Comparison of ENCODE assay signal across 23 cellular contexts in the genomic region with DNA sequence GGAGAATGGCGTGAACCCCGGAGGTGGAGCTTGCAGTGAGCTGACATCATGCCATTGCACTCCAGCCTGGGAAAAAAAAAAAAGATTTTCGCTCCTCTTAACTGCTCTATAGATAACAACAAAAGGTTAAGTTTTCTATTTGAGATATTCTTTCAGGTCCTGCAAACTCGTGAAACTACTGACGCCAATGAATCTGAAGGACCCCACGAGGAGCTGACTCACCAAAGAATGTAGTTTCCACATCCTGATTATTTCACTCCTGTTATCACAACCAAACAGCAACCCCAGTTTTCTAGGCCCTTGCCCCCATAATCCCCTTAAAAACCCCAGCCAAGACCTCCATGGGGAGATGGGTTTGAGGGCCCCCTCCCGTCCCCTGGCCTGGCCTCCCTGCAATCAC. TPM values are rescaled to one million over a fixed set of nuclear protein-coding genes. Genes with fewer than 3 reads are reported as not detected.
A peak's percentile ranks its signal among the peaks of the same experiment; 100 is the strongest.
DNase-seq lines count a peak whose midpoint lies in the region; ATAC-seq and TF ChIP-seq lines count a peak whose summit lies in the region.
"Had no signal": no experiment of that assay in that cellular context is flagged by ENCODE, and none has a peak within 500 bp of the region (broad histone marks: within the 10 kb centered on the region; RNA-seq: fewer than 3 reads in every experiment).

No MANE protein-coding gene starts in this region.

- H3K9me1 ChIP-seq in IMR-90 (ENCODE audit: insufficient read depth, low read length), result no peaks in the 10 kb centered on the region

- DNase-seq in IMR-90 (peak; percentile 39), brain microvascular endothelial cell (peak; percentile 7), glomerular visceral epithelial cell (ENCODE audit: extremely low spot score) (peak; percentile 30), upper lobe of right lung (no peak), Karpas-422 (no peak)
- DNase-seq: CD4-positive, alpha-beta T cell; KG1; NCI-H1105; NCI-H2029 treated with DMSO at 0.1 percent for 48 hours; NCI-H345; NCI-H524; NCI-H774; NK-92 treated with Interleukin-12 subunit alpha and Interleukin-12 subunit beta, amount 100 ng/mL, for 24 hours; SHP77 treated with DMSO at 0.1 percent for 48 hours had no signal

- CTCF ChIA-PET in IMR-90 (lab: Yijun Ruan, JAX), result interaction anchor here (0.6 to 0.7 kb wide), 2 partner anchors 456 to 624 kb away, joined by 3 to 4 read pairs; no protein-coding TSS in a partner anchor

- H3K4ac ChIP-seq in IMR-90 (ENCODE audit: low read depth, low read length), result no peak overlapping the region

- in situ Hi-C loops in IMR-90 (cut with MboI; ENCODE audit: low sequenced_read_pairs), result loop anchor here (25.0 kb wide), 1 partner anchor 430 kb away; a partner anchor contains a TSS
- in situ Hi-C loops in brain microvascular endothelial cell (cut with HindIII; ENCODE audit: low pct_ligation_motif_present, low sequenced_read_pairs), result loop anchor here (10.0 kb wide), 1 partner anchor 628 kb away; no protein-coding TSS in a partner anchor

- H4K20me1 ChIP-seq in IMR-90 (ENCODE audit: insufficient read depth, low read length) (no peaks in the 10 kb centered on the region), Karpas-422 (ENCODE audit: insufficient read depth, low read depth, low read length) (no peaks in the 10 kb centered on the region)
- H4K20me1 ChIP-seq: BLaER1 had no signal

- H2AFZ ChIP-seq in IMR-90 (replicated peaks; ENCODE audit: low read length, poor library complexity), result no peak overlapping the region
- H2AFZ ChIP-seq in Karpas-422 (ENCODE audit: low read length), result no peak overlapping the region

- no peaks in the 10 kb centered on the region for H3K79me1 ChIP-seq in IMR-90 (ENCODE audit: low read depth in 1 of 2, low read length in 2 of 2)

- no peaks in the 10 kb centered on the region for H3K9me2 ChIP-seq in Karpas-422 (replicated peaks; ENCODE audit: insufficient read depth, low read length)

- H3K14ac ChIP-seq in IMR-90 (replicated peaks; ENCODE audit: low read depth, low read length), result no peak overlapping the region

- no peaks in the 10 kb centered on the region for H3K36me3 ChIP-seq in IMR-90 (ENCODE audit: control insufficient read depth, insufficient read depth, low read length)
- no peaks in the 10 kb centered on the region for H3K36me3 ChIP-seq in brain microvascular endothelial cell (replicated peaks)
- no peaks in the 10 kb centered on the region for H3K36me3 ChIP-seq in upper lobe of right lung
- no peaks in the 10 kb centered on the region for H3K36me3 ChIP-seq in Karpas-422 (ENCODE audit: insufficient read depth, low read length)
- H3K36me3 ChIP-seq: BLaER1 had no signal

- ATAC-seq in IMR-90 (ENCODE audit: low read depth) (no peak), upper lobe of right lung (peak; percentile 20), HG02798 (IDR thresholded peaks at IDR 0.05; ENCODE audit: poor library complexity, unreplicated experiment) (no peak), HG03571 (IDR thresholded peaks at IDR 0.05; ENCODE audit: unreplicated experiment) (no peak)
- ATAC-seq: SK-N-SH treated with all-trans-retinoic acid at 6 μM for 48 hours had no signal

- H2BK15ac ChIP-seq in IMR-90 (ENCODE audit: low read depth, low read length), result no peak overlapping the region

- H3K9me3 ChIP-seq in IMR-90 (ENCODE audit: control insufficient read depth, insufficient read depth, low read length) (no peaks in the 10 kb centered on the region; the same call in 1 of the 2 replicates), upper lobe of right lung (no peaks in the 10 kb centered on the region), Karpas-422 (ENCODE audit: low read length) (no peaks in the 10 kb centered on the region)
- H3K9me3 ChIP-seq: BLaER1 had no signal

- TF ChIP-seq RAD21 in IMR-90 (IDR thresholded peaks at IDR 0.05; ENCODE audit: low read length), result no peak

- H2AK5ac ChIP-seq in IMR-90 (ENCODE audit: low read depth, low read length), result no peak overlapping the region; the same call in 1 of the 2 replicates

- H3K4me3 ChIP-seq in IMR-90 (ENCODE audit: insufficient read depth, low read depth, low read length) (no peak overlapping the region), brain microvascular endothelial cell (ENCODE audit: low read depth, low read length) (no peak overlapping the region), upper lobe of right lung (no peak overlapping the region), Karpas-422 (ENCODE audit: low read length) (no peak overlapping the region)
- H3K4me3 ChIP-seq: BLaER1 had no signal

- TF ChIP-seq POLR2A in IMR-90 (IDR thresholded peaks at IDR 0.05; ENCODE audit: low read depth, low read length), result no peak

- H3K4me2 ChIP-seq in IMR-90 (ENCODE audit: low read depth, low read length) (no peak overlapping the region), Karpas-422 (ENCODE audit: low read depth, low read length, poor library complexity, severe bottlenecking) (no peak overlapping the region)
- H3K4me2 ChIP-seq: BLaER1 had no signal

- H3K18ac ChIP-seq in IMR-90 (ENCODE audit: low read depth, low read length), result no peak overlapping the region

- intact Hi-C loops in IMR-90 (cut with micrococcal nuclease), result loop anchor here (10.0 kb wide), 1 partner anchor 418 kb away; a partner anchor contains a TSS
- intact Hi-C loops in upper lobe of right lung (cut with DNase I), result loop anchor here (10.0 kb wide), 1 partner anchor 628 kb away; no protein-coding TSS in a partner anchor

- no peak overlapping the region for H4K8ac ChIP-seq in IMR-90 (ENCODE audit: low read depth in 2 of 2, low read length in 2 of 2)

- H2BK20ac ChIP-seq in IMR-90 (ENCODE audit: low read depth, low read length), result no peak overlapping the region

- H3K9ac ChIP-seq in IMR-90 (ENCODE audit: low read depth, low read length), result no peak overlapping the region
- no peak overlapping the region for H3K9ac ChIP-seq in Karpas-422 (ENCODE audit: low read length)
- H3K9ac ChIP-seq: BLaER1 had no signal

- H3K79me2 ChIP-seq in Karpas-422 (ENCODE audit: low read length), result no peaks in the 10 kb centered on the region

- H3K27me3 ChIP-seq in IMR-90 (ENCODE audit: control insufficient read depth, insufficient read depth, low read length) (peaks cover 2% of the 10 kb centered on the region; the same call in 1 of the 2 replicates), brain microvascular endothelial cell (replicated peaks) (no peaks in the 10 kb centered on the region), upper lobe of right lung (peaks cover 17% of the 10 kb centered on the region), Karpas-422 (ENCODE audit: low read length) (no peaks in the 10 kb centered on the region)
- H3K27me3 ChIP-seq: BLaER1 had no signal

- H3K56ac ChIP-seq in IMR-90 (ENCODE audit: extremely low read depth, insufficient read depth, low read length), result no peak overlapping the region

- no peak overlapping the region for H2AK9ac ChIP-seq in IMR-90 (replicated peaks; ENCODE audit: low read depth, low read length, poor library complexity)

- no peak overlapping the region for H4K91ac ChIP-seq in IMR-90 (ENCODE audit: insufficient read depth, low read depth, low read length)

- TF ChIP-seq CTCF in IMR-90 (conservative IDR thresholded peaks at IDR 0.05; ENCODE audit: low read depth, low read length) (no peak), brain microvascular endothelial cell (IDR thresholded peaks at IDR 0.05; ENCODE audit: low read depth, low read length, missing control alignments) (no peak), upper lobe of right lung (IDR thresholded peaks at IDR 0.05) (no peak)

- POLR2A ChIA-PET in IMR-90 (lab: Charles Lee; ENCODE audit: unreplicated experiment), result no interaction called here

- no peak overlapping the region for H2BK120ac ChIP-seq in IMR-90 (ENCODE audit: low read depth, low read length)

- H3K4me1 ChIP-seq in IMR-90 (ENCODE audit: control insufficient read depth, insufficient read depth, low read length) (no peaks in the 10 kb centered on the region), upper lobe of right lung (no peaks in the 10 kb centered on the region), Karpas-422 (ENCODE audit: low read length) (no peaks in the 10 kb centered on the region)

- H3K27ac ChIP-seq in IMR-90 (ENCODE audit: insufficient read depth, low read length), result no peak overlapping the region; the same call in 1 of the 2 replicates
- no peak overlapping the region for H3K27ac ChIP-seq in brain microvascular endothelial cell
- no peak overlapping the region for H3K27ac ChIP-seq in upper lobe of right lung
- no peak overlapping the region for H3K27ac ChIP-seq in Karpas-422 (ENCODE audit: low read length)
- H3K27ac ChIP-seq: BLaER1, HL-60, RWPE1 had no signal

- no peak overlapping the region for H2BK5ac ChIP-seq in IMR-90 (ENCODE audit: low read depth, low read length, poor library complexity, severe bottlenecking)

- BruUV-seq in IMR-90 (replicated peaks; lab: Mats Ljungman, UMichigan), result no TSS peak

- no CpG with 5 or more reads among the region's 7 CpGs for WGBS in IMR-90 (ENCODE audit: extremely low coverage in 2 of 2, insufficient read length in 1 of 2), 2 experiments

- no peak overlapping the region for H4K5ac ChIP-seq in IMR-90 (ENCODE audit: low read depth, low read length)

- dilution Hi-C loops in IMR-90 (cut with HindIII; ENCODE audit: low sequenced_read_pairs, unreplicated experiment), result loop anchor here (10.0 kb wide), 1 partner anchor 628 kb away; no protein-coding TSS in a partner anchor

- H3K23ac ChIP-seq in IMR-90 (ENCODE audit: low read depth, low read length), result no peak overlapping the region

TF ChIP-seq in IMR-90, 13 proteins besides CTCF, POLR2A, EP300 and RAD21:
- TF ChIP-seq RFX5 (IDR thresholded peaks at IDR 0.05; ENCODE audit: low read depth, low read length) (no peak), MAZ (IDR thresholded peaks at IDR 0.05; ENCODE audit: borderline replicate concordance, low read depth, low read length) (no peak), FOS (IDR thresholded peaks at IDR 0.05; ENCODE audit: low read depth, low read length) (no peak), BHLHE40 (IDR thresholded peaks at IDR 0.05; ENCODE audit: low read depth, low read length) (no peak), CEBPB (IDR thresholded peaks at IDR 0.05; ENCODE audit: low read depth, low read length) (no peak)
- TF ChIP-seq, protein P1, sequence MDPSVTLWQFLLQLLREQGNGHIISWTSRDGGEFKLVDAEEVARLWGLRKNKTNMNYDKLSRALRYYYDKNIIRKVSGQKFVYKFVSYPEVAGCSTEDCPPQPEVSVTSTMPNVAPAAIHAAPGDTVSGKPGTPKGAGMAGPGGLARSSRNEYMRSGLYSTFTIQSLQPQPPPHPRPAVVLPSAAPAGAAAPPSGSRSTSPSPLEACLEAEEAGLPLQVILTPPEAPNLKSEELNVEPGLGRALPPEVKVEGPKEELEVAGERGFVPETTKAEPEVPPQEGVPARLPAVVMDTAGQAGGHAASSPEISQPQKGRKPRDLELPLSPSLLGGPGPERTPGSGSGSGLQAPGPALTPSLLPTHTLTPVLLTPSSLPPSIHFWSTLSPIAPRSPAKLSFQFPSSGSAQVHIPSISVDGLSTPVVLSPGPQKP (IDR thresholded peaks at IDR 0.05; ENCODE audit: borderline replicate concordance, low read depth, low read length), result no peak

RNA-seq across cellular contexts. Expression of a gene that starts 58.7 kb away (rescaled TPM):
- total RNA-seq in IMR-90 (2012; rRNA removed), result not detected in 2 replicates
- not detected in 2 replicates for polyA plus RNA-seq in IMR-90 (2012; rRNA removed)
- polyA plus RNA-seq in IMR-90 (2012; cell fraction: cytosol; rRNA removed), result not detected in 2 replicates
- polyA plus RNA-seq in IMR-90 (2012; cell fraction: nucleus; rRNA removed; ENCODE audit: low replicate concordance), result not detected in 2 replicates
- not detected for total RNA-seq in upper lobe of right lung
- not detected in 2 replicates for total RNA-seq in Karpas-422 (2014; rRNA removed; shearing (Covaris generic); ENCODE audit: low replicate concordance)
- total RNA-seq: A673; CD4-positive, alpha-beta T cell; H4; HT-29 had no signal

Comparison
In these comparisons a context has a peak if more than half of its experiments do, and no peak if none do; other contexts are left out.
1. DNase-seq: peak in IMR-90 (single experiment), brain microvascular endothelial cell (single experiment) and glomerular visceral epithelial cell (single experiment); none in upper lobe of right lung (single experiment) and Karpas-422 (single experiment).